Comparison of ENCODE assay signal across 8 cellular contexts in genomic region chr7:32062150-32062549, GRCh38. TPM values are rescaled to one million over a fixed set of nuclear protein-coding genes. Genes with fewer than 3 reads are reported as not detected.
DNase-seq lines count a peak whose midpoint lies in the region; ATAC-seq, FAIRE-seq and TF ChIP-seq lines count a peak whose summit lies in the region.

No MANE protein-coding gene starts in this region.

- peak; percentile 30 for TF ChIP-seq CTCF in kidney (IDR thresholded peaks at IDR 0.05; ENCODE audit: borderline replicate concordance, extremely low read depth, insufficient read depth)

- no peaks in the 10 kb centered on the region for H3K36me3 ChIP-seq in kidney (ENCODE audit: control insufficient read depth in 1 of 2, insufficient read depth in 2 of 2, low read length in 2 of 2)

- H3K4me3 ChIP-seq in Jurkat, Clone E6-1 (ENCODE audit: low read length), result no peak overlapping the region
- H3K4me3 ChIP-seq in kidney (ENCODE audit: low read length in 2 of 2), result no peak overlapping the region

- H3K4me1 Mint-ChIP-seq in activated T-cell treated with anti-CD3 and anti-CD28 coated beads, Interleukin-2, amount 50 U/mL, for 72 hours (ENCODE audit: low read depth), result no peaks in the 10 kb centered on the region
- H3K4me1 Mint-ChIP-seq in activated T-cell treated with anti-CD3 and anti-CD28 coated beads, Interleukin-2, amount 50 U/mL, for 4 hours (ENCODE audit: low read depth), result no peaks in the 10 kb centered on the region
- no peaks in the 10 kb centered on the region for H3K4me1 Mint-ChIP-seq in activated CD8-positive, alpha-beta T cell treated with anti-CD3 and anti-CD28 coated beads, Interleukin-2, amount 10 ng/mL, durations not matched to agents 7 days and 5 days (ENCODE audit: low read depth)

- no peak for ATAC-seq in activated T-cell treated with anti-CD3 and anti-CD28 coated beads, Interleukin-2, amount 50 U/mL, for 72 hours (replicated peaks in 1 of 2)
- ATAC-seq in activated T-cell treated with anti-CD3 and anti-CD28 coated beads, Interleukin-2, amount 50 U/mL, for 4 hours, result no peak
- ATAC-seq in activated CD8-positive, alpha-beta T cell treated with anti-CD3 and anti-CD28 coated beads, Interleukin-2, amount 10 ng/mL, durations not matched to agents 7 days and 5 days, result no peak
- ATAC-seq in GM19328 (IDR thresholded peaks at IDR 0.05; ENCODE audit: unreplicated experiment) (no peak), GM21360 (IDR thresholded peaks at IDR 0.05; ENCODE audit: unreplicated experiment) (no peak), GM21576 (IDR thresholded peaks at IDR 0.05; ENCODE audit: unreplicated experiment) (no peak)

- FAIRE-seq in kidney (lab: Jason Lieb, UNC), result no peak

- H3K9me3 ChIP-seq in kidney (ENCODE audit: control insufficient read depth in 1 of 2, low read length in 2 of 2), result no peaks in the 10 kb centered on the region

- H3K36me3 Mint-ChIP-seq in activated T-cell treated with anti-CD3 and anti-CD28 coated beads, Interleukin-2, amount 50 U/mL, for 72 hours (ENCODE audit: insufficient read depth in 2 of 2), result no peaks in the 10 kb centered on the region
- H3K36me3 Mint-ChIP-seq in activated T-cell treated with anti-CD3 and anti-CD28 coated beads, Interleukin-2, amount 50 U/mL, for 4 hours (ENCODE audit: insufficient read depth), result no peaks in the 10 kb centered on the region
- no peaks in the 10 kb centered on the region for H3K36me3 Mint-ChIP-seq in activated CD8-positive, alpha-beta T cell treated with anti-CD3 and anti-CD28 coated beads, Interleukin-2, amount 10 ng/mL, durations not matched to agents 7 days and 5 days (ENCODE audit: low read depth)

- CTCF ChIA-PET in activated CD8-positive, alpha-beta T cell treated with anti-CD3 and anti-CD28 coated beads, Interleukin-2, amount 10 ng/mL, durations not matched to agents 7 days and 5 days (lab: Charles Lee), result no interaction called here

- no peak overlapping the region for H3K27ac Mint-ChIP-seq in activated T-cell treated with anti-CD3 and anti-CD28 coated beads, Interleukin-2, amount 50 U/mL, for 72 hours
- H3K27ac Mint-ChIP-seq in activated CD8-positive, alpha-beta T cell treated with anti-CD3 and anti-CD28 coated beads, Interleukin-2, amount 10 ng/mL, durations not matched to agents 7 days and 5 days, result no peak overlapping the region

- H3K27me3 Mint-ChIP-seq in activated T-cell treated with anti-CD3 and anti-CD28 coated beads, Interleukin-2, amount 50 U/mL, for 72 hours (ENCODE audit: low read depth), result no peaks in the 10 kb centered on the region
- no peaks in the 10 kb centered on the region for H3K27me3 Mint-ChIP-seq in activated T-cell treated with anti-CD3 and anti-CD28 coated beads, Interleukin-2, amount 50 U/mL, for 4 hours (ENCODE audit: low read depth)
- no peaks in the 10 kb centered on the region for H3K27me3 Mint-ChIP-seq in activated CD8-positive, alpha-beta T cell treated with anti-CD3 and anti-CD28 coated beads, Interleukin-2, amount 10 ng/mL, durations not matched to agents 7 days and 5 days (ENCODE audit: low read depth)

- no peak overlapping the region for H3K27ac ChIP-seq in kidney (ENCODE audit: low read depth in 2 of 2, low read length in 2 of 2)

- no peak overlapping the region for H3K4me3 Mint-ChIP-seq in activated T-cell treated with anti-CD3 and anti-CD28 coated beads, Interleukin-2, amount 50 U/mL, for 72 hours
- H3K4me3 Mint-ChIP-seq in activated T-cell treated with anti-CD3 and anti-CD28 coated beads, Interleukin-2, amount 50 U/mL, for 4 hours, result no peak overlapping the region
- no peak overlapping the region for H3K4me3 Mint-ChIP-seq in activated CD8-positive, alpha-beta T cell treated with anti-CD3 and anti-CD28 coated beads, Interleukin-2, amount 10 ng/mL, durations not matched to agents 7 days and 5 days

- H3K9ac ChIP-seq in kidney (ENCODE audit: low read length in 2 of 2), result no peak overlapping the region

- intact Hi-C loops in kidney (cut with DNase I), result no loop called here

- H3K4me1 ChIP-seq in kidney (ENCODE audit: control insufficient read depth in 1 of 2, insufficient read depth in 1 of 2, low read depth in 1 of 2, low read length in 2 of 2), result peaks cover 0 to 3% of the 10 kb centered on the region in 2 donors

- peak; percentile 6 to 8 for DNase-seq in activated T-cell treated with anti-CD3 and anti-CD28 coated beads, Interleukin-2, amount 50 U/mL, for 72 hours
- DNase-seq in activated T-cell treated with anti-CD3 and anti-CD28 coated beads, Interleukin-2, amount 50 U/mL, for 4 hours, result no peak
- DNase-seq in Jurkat, Clone E6-1 (ENCODE audit: low read depth, low spot score), result peak; percentile 31
- peak; percentile 26 for DNase-seq in activated CD8-positive, alpha-beta T cell treated with anti-CD3 and anti-CD28 coated beads, Interleukin-2, amount 10 ng/mL, durations not matched to agents 7 days and 5 days
- no peak for DNase-seq in kidney

- POLR2A ChIA-PET in activated CD8-positive, alpha-beta T cell treated with anti-CD3 and anti-CD28 coated beads, Interleukin-2, amount 10 ng/mL, durations not matched to agents 7 days and 5 days (lab: Charles Lee), result no interaction called here

- H3K9me3 Mint-ChIP-seq in activated T-cell treated with anti-CD3 and anti-CD28 coated beads, Interleukin-2, amount 50 U/mL, for 72 hours, result peaks cover 0 to 1% of the 10 kb centered on the region in 2 donors
- no peaks in the 10 kb centered on the region for H3K9me3 Mint-ChIP-seq in activated T-cell treated with anti-CD3 and anti-CD28 coated beads, Interleukin-2, amount 50 U/mL, for 4 hours
- no peaks in the 10 kb centered on the region for H3K9me3 Mint-ChIP-seq in activated CD8-positive, alpha-beta T cell treated with anti-CD3 and anti-CD28 coated beads, Interleukin-2, amount 10 ng/mL, durations not matched to agents 7 days and 5 days (ENCODE audit: insufficient read depth)

RNA-seq across cellular contexts. Expression of gene PDE1C, which starts 8.1 kb away (rescaled TPM):
- total RNA-seq in activated T-cell treated with anti-CD3 and anti-CD28 coated beads, Interleukin-2, amount 50 U/mL, for 72 hours, result not detected
- not detected for total RNA-seq in activated T-cell treated with anti-CD3 and anti-CD28 coated beads, Interleukin-2, amount 50 U/mL, for 4 hours
- polyA plus RNA-seq in Jurkat, Clone E6-1 (2012; ENCODE audit: insufficient read depth, insufficient read length), result not detected
- total RNA-seq in activated CD8-positive, alpha-beta T cell treated with anti-CD3 and anti-CD28 coated beads, Interleukin-2, amount 10 ng/mL, durations not matched to agents 7 days and 5 days, result not detected
- total RNA-seq in kidney, result 5.5 TPM
- polyA plus RNA-seq in kidney (ENCODE audit: insufficient read depth, low read depth, low replicate concordance), result 3.3 TPM

Comparison
In these comparisons a context has a peak if more than half of its experiments do, and no peak if none do; other contexts are left out.
1. DNase-seq: peak in activated T-cell treated with anti-CD3 and anti-CD28 coated beads, Interleukin-2, amount 50 U/mL, for 72 hours (2 of 2), Jurkat, Clone E6-1 (single experiment) and activated CD8-positive, alpha-beta T cell treated with anti-CD3 and anti-CD28 coated beads, Interleukin-2, amount 10 ng/mL, durations not matched to agents 7 days and 5 days (single experiment); none in activated T-cell treated with anti-CD3 and anti-CD28 coated beads, Interleukin-2, amount 50 U/mL, for 4 hours (single experiment) and kidney (single experiment).